In the genomic region with DNA sequence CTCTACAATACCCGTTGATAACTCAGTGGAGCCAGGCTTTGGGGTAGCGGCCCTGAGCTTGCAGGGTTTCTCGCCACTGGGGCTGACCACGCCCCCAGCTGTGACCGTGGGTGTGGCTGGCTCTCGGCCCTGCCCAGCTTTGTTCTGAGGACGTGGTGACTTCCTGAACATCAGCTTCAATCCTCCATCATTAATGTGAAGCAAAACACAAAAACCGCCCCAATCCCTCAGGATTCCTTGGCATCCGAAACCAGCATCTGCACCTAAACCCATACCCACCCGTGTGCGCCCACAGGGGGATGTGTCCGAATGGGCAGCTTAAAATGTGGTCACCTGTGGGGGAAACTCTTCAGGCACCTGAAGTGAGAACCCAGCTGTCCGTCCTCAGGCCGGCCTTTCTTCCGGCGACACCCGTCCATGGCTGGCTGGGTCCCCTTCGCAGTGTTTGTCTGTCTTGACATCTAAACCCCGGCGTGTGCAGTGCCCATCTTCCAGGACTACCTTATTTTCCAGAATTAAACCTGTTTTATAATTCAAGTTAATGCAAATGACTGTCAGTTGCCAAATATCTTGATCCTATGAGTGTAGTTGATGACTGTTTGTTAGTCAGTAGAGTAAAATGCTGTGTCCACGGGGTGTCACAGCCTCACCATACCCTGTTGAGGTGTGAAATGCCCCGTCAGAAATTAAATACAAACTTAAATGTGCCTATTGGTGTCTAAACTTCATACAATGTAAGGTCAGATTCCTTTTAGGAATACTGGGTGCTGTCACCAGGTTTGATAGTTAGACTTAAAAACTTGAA, we compare ENCODE assay signal across 1 cellular context.
TF ChIP-seq lines count a peak whose summit lies in the region.

No MANE protein-coding gene starts in this region.

TF ChIP-seq in H1, 55 proteins besides CTCF, POLR2A, EP300 and RAD21:
- TF ChIP-seq CBX8 (IDR thresholded peaks at IDR 0.05; ENCODE audit: borderline replicate concordance, low read depth, low read length) (no peak), POLR2AphosphoS5 (IDR thresholded peaks at IDR 0.05; ENCODE audit: low read depth, low read length) (peak; percentile 44; the same call in 1 of the 2 replicates)
